8 cellular contexts compared by ENCODE assay signal in genomic region chr11:76379811-76380160, GRCh38. TPM values are rescaled to one million over a fixed set of nuclear protein-coding genes. Genes with fewer than 3 reads are reported as not detected.
DNase-seq lines count a peak whose midpoint lies in the region; ATAC-seq, FAIRE-seq and TF ChIP-seq lines count a peak whose summit lies in the region.

No MANE protein-coding gene starts in this region.

- WGBS in GM12878 (ENCODE audit: insufficient coverage, insufficient replicate concordance, low lambda C conversion rate, missing lambda C conversion rate) = 18% methylated on average over 6 of the region's 6 CpGs

- H3K27me3 ChIP-seq in GM12878 (replicated peaks in 1 of 2; ENCODE audit: control insufficient read depth in 2 of 2, insufficient read depth in 2 of 2, low read length in 1 of 2) = no peaks in the 10 kb centered on the region

- H2AFZ ChIP-seq in GM12878 (ENCODE audit: control insufficient read depth, low read depth, low read length) = no peak overlapping the region

- peaks cover 24% of the 10 kb centered on the region for H3K4me1 ChIP-seq in GM12878 (ENCODE audit: control insufficient read depth, insufficient read depth, low read length)

- TF ChIP-seq RAD21 in GM12878 (IDR thresholded peaks at IDR 0.05; ENCODE audit: insufficient read depth, low read depth, low read length) = no peak

- no TSS peak for BruUV-seq in GM12878 (replicated peaks; lab: Mats Ljungman, UMichigan)

- TF ChIP-seq CTCF in GM12878 (IDR thresholded peaks at IDR 0.05 in 2 of 3, conservative IDR thresholded peaks at IDR 0.05 in 1 of 3; ENCODE audit: control insufficient read depth in 2 of 3, extremely low read depth in 1 of 3, insufficient read depth in 1 of 3, low read depth in 3 of 3, low read length in 3 of 3) (no peak), type B pancreatic cell (conservative IDR thresholded peaks at IDR 0.05) (no peak)

- H4K20me1 ChIP-seq in GM12878 (ENCODE audit: control insufficient read depth, insufficient read depth) = peaks cover 2% of the 10 kb centered on the region; the same call in 1 of the 2 replicates

- H3K36me3 Mint-ChIP-seq in activated T-cell treated with anti-CD3 and anti-CD28 coated beads, Interleukin-2, amount 50 U/mL, for 72 hours (ENCODE audit: insufficient read depth in 2 of 2) = peaks cover 0 to 2% of the 10 kb centered on the region in 2 donors
- H3K36me3 Mint-ChIP-seq in memory B cell (no peaks in the 10 kb centered on the region), type B pancreatic cell (peaks cover 7% of the 10 kb centered on the region)

- POLR2A ChIA-PET in GM12878 (lab: Charles Lee) = no interaction called here

- peak overlapping the region; percentile 63 for H3K9ac ChIP-seq in GM12878 (ENCODE audit: control insufficient read depth, insufficient read depth, low read length)

- H3K27me3 Mint-ChIP-seq in activated T-cell treated with anti-CD3 and anti-CD28 coated beads, Interleukin-2, amount 50 U/mL, for 72 hours (ENCODE audit: low read depth) = no peaks in the 10 kb centered on the region
- no peaks in the 10 kb centered on the region for H3K27me3 Mint-ChIP-seq in memory B cell
- H3K27me3 Mint-ChIP-seq in type B pancreatic cell = no peaks in the 10 kb centered on the region

- SMC1A ChIA-PET in GM12878 (lab: Charles Lee; ENCODE audit: uncharacterized antibody, unreplicated experiment) = no interaction called here

- H3K4me2 ChIP-seq in GM12878 (ENCODE audit: control insufficient read depth, insufficient read depth) = peak overlapping the region; percentile 91

- H3K9me3 ChIP-seq in GM12878 (replicated peaks; ENCODE audit: control insufficient read depth, insufficient read depth, low read length) = no peaks in the 10 kb centered on the region

- H3K4me1 Mint-ChIP-seq in activated T-cell treated with anti-CD3 and anti-CD28 coated beads, Interleukin-2, amount 50 U/mL, for 72 hours (ENCODE audit: low read depth) = peaks cover 78% of the 10 kb centered on the region
- H3K4me1 Mint-ChIP-seq in memory B cell = peaks cover 53% of the 10 kb centered on the region
- H3K4me1 Mint-ChIP-seq in type B pancreatic cell (ENCODE audit: unreplicated experiment) = peaks cover 39% of the 10 kb centered on the region

- peaks cover 17% of the 10 kb centered on the region for H3K79me2 ChIP-seq in GM12878 (ENCODE audit: control insufficient read depth, insufficient read depth, low read length)

- peak overlapping the region; percentile 71 for H3K4me3 ChIP-seq in GM12878

- in situ Hi-C loops in GM12878 (cut with MboI) = no loop called here

- intact Hi-C loops in GM12878 (cut with micrococcal nuclease; ENCODE audit: unreplicated experiment) = loop anchor here (2.0 to 10.0 kb wide), 3 partner anchors 65 to 295 kb away; partner anchors contain the start of genes EMSY and LRRC32

- no peak for FAIRE-seq in GM12878 (lab: Jason Lieb, UNC)

- no peak for ATAC-seq in activated T-cell treated with anti-CD3 and anti-CD28 coated beads, Interleukin-2, amount 50 U/mL, for 72 hours (replicated peaks in 1 of 2)
- ATAC-seq in GM12878 (no peak), memory B cell (ENCODE audit: low read depth) (no peak)

- H3K4me3 Mint-ChIP-seq in activated T-cell treated with anti-CD3 and anti-CD28 coated beads, Interleukin-2, amount 50 U/mL, for 72 hours = peak overlapping the region; percentile 87 to 93
- H3K4me3 Mint-ChIP-seq in memory B cell = peak overlapping the region; percentile 93
- H3K4me3 Mint-ChIP-seq in type B pancreatic cell = peak overlapping the region; percentile 97

- H3K9me3 Mint-ChIP-seq in activated T-cell treated with anti-CD3 and anti-CD28 coated beads, Interleukin-2, amount 50 U/mL, for 72 hours = no peaks in the 10 kb centered on the region
- H3K9me3 Mint-ChIP-seq in memory B cell (no peaks in the 10 kb centered on the region), type B pancreatic cell (no peaks in the 10 kb centered on the region)

- CTCF ChIA-PET in GM12878 (lab: Yijun Ruan, JAX) = interaction anchor here (0.9 kb wide), 1 partner anchor 41 kb away, joined by 3 read pairs; no protein-coding TSS in a partner anchor

- RAD21 ChIA-PET in GM12878 (lab: Charles Lee; ENCODE audit: unreplicated experiment) = no interaction called here

- no peak for TF ChIP-seq POLR2A in GM12878 (IDR thresholded peaks at IDR 0.05; ENCODE audit: low read depth, low read length)

- H3K27ac ChIP-seq in GM12878 (ENCODE audit: control insufficient read depth, insufficient read depth) = no peak overlapping the region

- no peaks in the 10 kb centered on the region for H3K36me3 ChIP-seq in GM12878 (ENCODE audit: control insufficient read depth in 2 of 2, insufficient read depth in 2 of 2, low read length in 1 of 2)

- H3K27ac Mint-ChIP-seq in activated T-cell treated with anti-CD3 and anti-CD28 coated beads, Interleukin-2, amount 50 U/mL, for 72 hours = peak overlapping the region; percentile 55
- H3K27ac Mint-ChIP-seq in memory B cell = peak overlapping the region; percentile 92
- H3K27ac Mint-ChIP-seq in type B pancreatic cell = peak overlapping the region; percentile 94

- no peak for TF ChIP-seq EP300 in GM12878 (IDR thresholded peaks at IDR 0.05; ENCODE audit: borderline replicate concordance in 1 of 2, control insufficient read depth in 1 of 2, low read depth in 2 of 2, low read length in 2 of 2)

- no peak for DNase-seq in activated T-cell treated with anti-CD3 and anti-CD28 coated beads, Interleukin-2, amount 50 U/mL, for 72 hours
- DNase-seq in activated T-cell treated with anti-CD3 and anti-CD28 coated beads, Interleukin-2, amount 50 U/mL, for 48 hours = no peak
- DNase-seq in GM12878 (ENCODE audit: low read depth, low spot score) (no peak), memory B cell (ENCODE audit: low spot score in 2 of 2) (no peak), type B pancreatic cell (ENCODE audit: extremely low spot score, unreplicated experiment) (no peak), NCI-H510A treated with DMSO at 0.1 percent for 48 hours (lab: John Stamatoyannopoulos, UW) (no peak), HCEC 1CT (no peak)
- DNase-seq in central memory CD4-positive, alpha-beta T cell = no peak

TF ChIP-seq in GM12878, 131 proteins besides CTCF, POLR2A, EP300 and RAD21 (continues in another document):
- TF ChIP-seq IRF4 (IDR thresholded peaks at IDR 0.05; ENCODE audit: low read depth, low read length) (no peak), BACH1 (IDR thresholded peaks at IDR 0.05; ENCODE audit: borderline replicate concordance) (no peak), MXI1 (IDR thresholded peaks at IDR 0.05; ENCODE audit: low read depth, low read length) (no peak), TAF1 (IDR thresholded peaks at IDR 0.05; ENCODE audit: borderline replicate concordance, low read depth, low read length) (no peak)

RNA-seq across cellular contexts. Expression of gene THAP12, which starts 1.1 kb away (rescaled TPM):
- total RNA-seq in activated T-cell treated with anti-CD3 and anti-CD28 coated beads, Interleukin-2, amount 50 U/mL, for 72 hours = 10 to 100 TPM; 55.9 to 66.6 TPM
- 26.2 and 28.1 TPM in 2 replicates for total RNA-seq in GM12878 (2013; cell fraction: nucleolus; rRNA removed)
- total RNA-seq in GM12878 (2014; rRNA removed) (23.2 and 31.2 TPM in 2 replicates), GM12878 (2014; rRNA removed; fragmentation: Illumina TruSeq; extraction: Trizol) (43.2 and 45.6 TPM in 2 replicates), GM12878 (2021) (25.7 and 27.2 TPM in 2 replicates), type B pancreatic cell (ENCODE audit: low replicate concordance) (34.8 and 52.8 TPM in 2 replicates)
- polyA plus RNA-seq in GM12878 (2011; ENCODE audit: low read depth) = 10.4 TPM
- polyA plus RNA-seq in GM12878 (2011; rRNA removed) (44.0 and 65.8 TPM in 2 replicates), GM12878 (2014; fragmentation: Illumina TruSeq; extraction: Trizol) (45.0 and 54.8 TPM in 2 replicates), GM12878 (2014; fragmentation: Nextera tagmentation; extraction: Ambion mirVana) (10 to 100 TPM; 12.6 to 15.0 TPM), GM12878 (2014; rRNA removed) (19.7 and 21.4 TPM in 2 replicates), GM12878 (2016; fragmentation: Nextera tagmentation; extraction: Ambion mirVana) (10 to 100 TPM; 13.3 to 17.1 TPM)
- 12.8 and 14.6 TPM in 2 replicates for polyA plus RNA-seq in GM12878 (2011; cell fraction: cytosol; rRNA removed)
- 9.8 and 12.9 TPM in 2 replicates for polyA plus RNA-seq in GM12878 (2011; cell fraction: nucleus; rRNA removed)
- polyA plus RNA-seq in GM12878 (2012) = 13.5 and 15.3 TPM in 2 replicates
- 19.8 and 23.6 TPM in 2 replicates for polyA minus RNA-seq in GM12878 (2011; rRNA and poly(A)+ RNA removed)
- polyA minus RNA-seq in GM12878 (2011; cell fraction: cytosol; rRNA and poly(A)+ RNA removed) = 10.0 and 10.1 TPM in 2 replicates
- polyA minus RNA-seq in GM12878 (2011; cell fraction: nucleus; rRNA and poly(A)+ RNA removed) = 9.6 and 14.3 TPM in 2 replicates

RNA-seq across cellular contexts. Expression of gene GVQW3, which starts 1.3 kb away (rescaled TPM):
- 1 to 10 TPM; 3.6 to 3.8 TPM for total RNA-seq in activated T-cell treated with anti-CD3 and anti-CD28 coated beads, Interleukin-2, amount 50 U/mL, for 72 hours
- 14.8 and 16.3 TPM in 2 replicates for total RNA-seq in GM12878 (2013; cell fraction: nucleolus; rRNA removed)
- total RNA-seq in GM12878 (2014; rRNA removed) (1.9 and 2.0 TPM in 2 replicates), GM12878 (2014; rRNA removed; fragmentation: Illumina TruSeq; extraction: Trizol) (1.6 and 1.9 TPM in 2 replicates), GM12878 (2021) (1.7 and 2.2 TPM in 2 replicates), type B pancreatic cell (ENCODE audit: low replicate concordance) (3.9 and 9.9 TPM in 2 replicates)
- 0.59 TPM for polyA plus RNA-seq in GM12878 (2011; ENCODE audit: low read depth)
- polyA plus RNA-seq in GM12878 (2011; rRNA removed) (3.3 and 4.6 TPM in 2 replicates), GM12878 (2014; fragmentation: Illumina TruSeq; extraction: Trizol) (1.9 and 2.5 TPM in 2 replicates), GM12878 (2014; fragmentation: Nextera tagmentation; extraction: Ambion mirVana) (under 1 TPM; 0.13 to 0.75 TPM), GM12878 (2014; rRNA removed) (2.9 and 3.3 TPM in 2 replicates), GM12878 (2016; fragmentation: Nextera tagmentation; extraction: Ambion mirVana) (under 1 TPM; 0.62 to 0.74 TPM)
- polyA plus RNA-seq in GM12878 (2011; cell fraction: cytosol; rRNA removed) = 2.4 and 2.5 TPM in 2 replicates
- polyA plus RNA-seq in GM12878 (2011; cell fraction: nucleus; rRNA removed) = 4.7 and 6.6 TPM in 2 replicates
- polyA plus RNA-seq in GM12878 (2012) = 0.91 and 1.1 TPM in 2 replicates
- 4.6 and 5.6 TPM in 2 replicates for polyA minus RNA-seq in GM12878 (2011; rRNA and poly(A)+ RNA removed)
- polyA minus RNA-seq in GM12878 (2011; cell fraction: cytosol; rRNA and poly(A)+ RNA removed) = 1.5 and 2.3 TPM in 2 replicates
- polyA minus RNA-seq in GM12878 (2011; cell fraction: nucleus; rRNA and poly(A)+ RNA removed) = 5.8 and 7.4 TPM in 2 replicates
